In genomic region chr1:38693031-38693430, GRCh38 we compare ENCODE assay signal across 9 cellular contexts.
"Had no signal": no experiment of that assay in that cellular context is flagged by ENCODE, and none has a peak within 500 bp of the region (broad histone marks: within the 10 kb centered on the region; RNA-seq: fewer than 3 reads in every experiment).

No MANE protein-coding gene starts in this region.

- H3K9ac ChIP-seq: KMS-11 had no signal

- H3K36me3 ChIP-seq: HAP-1 had no signal

- H3K4me2 ChIP-seq: KMS-11 had no signal

- DNase-seq: GOT3, H7, HFFc6, KBM-7 had no signal

- H3K27ac ChIP-seq: HL-60, KMS-11 had no signal

- ATAC-seq: HCT116, HepG2 had no signal

- H3K4me3 ChIP-seq: HAP-1 had no signal

- H3K4me1 ChIP-seq: HAP-1 had no signal
